In genomic region chr11:13276454-13276851, GRCh38 we compare ENCODE assay signal across 1 cellular context.
TF ChIP-seq lines count a peak whose summit lies in the region.

No MANE protein-coding gene starts in this region.

TF ChIP-seq in SK-N-SH treated with all-trans-retinoic acid at 6 μM for 48 hours, 23 proteins besides CTCF, POLR2A, EP300 and RAD21 (continued from another document):
- TF ChIP-seq ZFP30 (CRISPR knock-in tag; IDR thresholded peaks at IDR 0.05) (no peak), CSDC2 (CRISPR knock-in tag; IDR thresholded peaks at IDR 0.05) (no peak)
